In genomic region chr2:213429516-213429915, GRCh38 we compare ENCODE assay signal across 27 cellular contexts.
DNase-seq lines count a peak whose midpoint lies in the region; ATAC-seq and TF ChIP-seq lines count a peak whose summit lies in the region.
"Had no signal": no experiment of that assay in that cellular context is flagged by ENCODE, and none has a peak within 500 bp of the region (broad histone marks: within the 10 kb centered on the region; RNA-seq: fewer than 3 reads in every experiment).

No MANE protein-coding gene starts in this region.

- DNase-seq in MCF 10A (ENCODE audit: unreplicated experiment) = peak; percentile 2
- DNase-seq in breast epithelium (ENCODE audit: low spot score in 2 of 2) = no peak
- no peak for DNase-seq in RWPE2 (ENCODE audit: low spot score)
- peak; percentile 77 to 89 for DNase-seq in foreskin keratinocyte
- DNase-seq in NK-92 (lab: John Stamatoyannopoulos, UW; ENCODE audit: unreplicated experiment) = no peak
- no peak for DNase-seq in NCI-H2196 treated with DMSO at 0.1 percent for 48 hours (lab: John Stamatoyannopoulos, UW; ENCODE audit: unreplicated experiment)
- DNase-seq: activated CD4-positive, alpha-beta memory T cell treated with anti-CD3 and anti-CD28 coated beads, Interleukin-2, amount 10 ng/mL, durations not matched to agents 7 days and 5 days; activated CD4-positive, CD25-positive, alpha-beta regulatory T cell treated with anti-CD3 and anti-CD28 coated beads, Interleukin-2, amount 50 U/mL, for 72 hours; activated effector memory CD4-positive, alpha-beta T cell treated with Interleukin-2 at 50 U/mL for 16 hours; activated T-cell treated with anti-CD3 and anti-CD28 coated beads for 4 hours; AML-193; CD4-positive, alpha-beta memory T cell; colonic mucosa; DMS153; left cardiac atrium; MM.1S; NCI-H1417 treated with DMSO at 0.1 percent for 48 hours; NCI-H524; NK-92 treated with Interleukin-12 subunit alpha and Interleukin-12 subunit beta, amount 100 ng/mL, for 24 hours; stimulated activated CD8-positive, alpha-beta memory T cell treated with anti-CD3 and anti-CD28 coated beads, Interleukin-4, amount 100 ng/mL, for 48 hours had no signal

- peaks cover 10% of the 10 kb centered on the region for H3K4me1 Mint-ChIP-seq in MCF 10A (ENCODE audit: insufficient read depth, unreplicated experiment)
- H3K4me1 Mint-ChIP-seq: activated CD4-positive, alpha-beta memory T cell treated with anti-CD3 and anti-CD28 coated beads, Interleukin-2, amount 10 ng/mL, durations not matched to agents 7 days and 5 days; CD4-positive, alpha-beta memory T cell; IgD-negative memory B cell; memory B cell had no signal

- H3K27ac Mint-ChIP-seq in MCF 10A (ENCODE audit: low read depth, unreplicated experiment) = peak overlapping the region; percentile 81
- H3K27ac Mint-ChIP-seq: activated CD4-positive, alpha-beta memory T cell treated with anti-CD3 and anti-CD28 coated beads, Interleukin-2, amount 10 ng/mL, durations not matched to agents 7 days and 5 days; CD4-positive, alpha-beta memory T cell; IgD-negative memory B cell; memory B cell; type B pancreatic cell had no signal

- POLR2A ChIA-PET in MCF 10A (lab: Yijun Ruan, JAX) = interaction anchor here (0.7 kb wide), 1 partner anchor 182 kb away, joined by 4 read pairs; no protein-coding TSS in a partner anchor

- 76% methylated on average over 2 of the region's 2 CpGs; no CpG with 5 or more reads in 1 of the 2 donors for WGBS in gastroesophageal sphincter (ENCODE audit: low coverage in 1 of 2), 2 donors

- no TSS peak for BruUV-seq in MCF 10A (replicated peaks; lab: Mats Ljungman, UMichigan)

- H3K4me1 ChIP-seq in breast epithelium (no peaks in the 10 kb centered on the region), RWPE2 (ENCODE audit: insufficient read depth, poor library complexity, severe bottlenecking) (peaks cover 11% of the 10 kb centered on the region), foreskin keratinocyte (no peaks in the 10 kb centered on the region), gastroesophageal sphincter (no peaks in the 10 kb centered on the region)
- H3K4me1 ChIP-seq: colonic mucosa, prostate gland had no signal

- H3K27ac ChIP-seq in breast epithelium = no peak overlapping the region
- peak overlapping the region; percentile 25 for H3K27ac ChIP-seq in RWPE2 (ENCODE audit: poor library complexity, severe bottlenecking)
- H3K27ac ChIP-seq in foreskin keratinocyte = no peak overlapping the region
- H3K27ac ChIP-seq in gastroesophageal sphincter = no peak overlapping the region
- H3K27ac ChIP-seq: 22Rv1, colonic mucosa, prostate gland had no signal

- TF ChIP-seq CTCF in MCF 10A (IDR thresholded peaks at IDR 0.05; ENCODE audit: unreplicated experiment) (no peak), breast epithelium (IDR thresholded peaks at IDR 0.05) (no peak), RWPE2 (IDR thresholded peaks at IDR 0.05; ENCODE audit: poor library complexity, severe bottlenecking) (no peak), foreskin keratinocyte (conservative IDR thresholded peaks at IDR 0.05) (no peak), gastroesophageal sphincter (IDR thresholded peaks at IDR 0.05) (no peak)

- no peak for TF ChIP-seq POLR2A in breast epithelium (IDR thresholded peaks at IDR 0.05)
- TF ChIP-seq POLR2A in gastroesophageal sphincter (IDR thresholded peaks at IDR 0.05) = no peak

- no peak overlapping the region for H3K4me3 ChIP-seq in breast epithelium
- H3K4me3 ChIP-seq in RWPE2 (ENCODE audit: severe bottlenecking) = no peak overlapping the region
- H3K4me3 ChIP-seq in gastroesophageal sphincter = no peak overlapping the region
- H3K4me3 ChIP-seq: colonic mucosa, prostate gland had no signal

- H3K36me3 ChIP-seq in breast epithelium (no peaks in the 10 kb centered on the region), RWPE2 (ENCODE audit: low read depth) (0 out of 2 replicates have a peak, but pooled peaks cover 4% of the 10 kb centered on the region), gastroesophageal sphincter (no peaks in the 10 kb centered on the region)
- H3K36me3 ChIP-seq: colonic mucosa, prostate gland had no signal

- no peaks in the 10 kb centered on the region for H3K27me3 ChIP-seq in breast epithelium
- H3K27me3 ChIP-seq in RWPE2 (ENCODE audit: insufficient read depth, poor library complexity, severe bottlenecking) = no peaks in the 10 kb centered on the region
- no peaks in the 10 kb centered on the region for H3K27me3 ChIP-seq in foreskin keratinocyte
- H3K27me3 ChIP-seq in gastroesophageal sphincter = no peaks in the 10 kb centered on the region
- H3K27me3 ChIP-seq: colonic mucosa had no signal

- H3K9me3 ChIP-seq in breast epithelium (peaks cover 3 to 16% of the 10 kb centered on the region in 2 donors), RWPE2 (ENCODE audit: severe bottlenecking) (peaks cover 5% of the 10 kb centered on the region), gastroesophageal sphincter (peaks cover 0 to 26% (median 0%) of the 10 kb centered on the region in 3 donors)
- H3K9me3 ChIP-seq: colonic mucosa, prostate gland had no signal

- H3K9me3 Mint-ChIP-seq in MCF 10A (ENCODE audit: unreplicated experiment) = peaks cover 26% of the 10 kb centered on the region

- H3K27me3 Mint-ChIP-seq in MCF 10A (ENCODE audit: insufficient read depth, unreplicated experiment) = no peaks in the 10 kb centered on the region
- H3K27me3 Mint-ChIP-seq: activated CD4-positive, alpha-beta memory T cell treated with anti-CD3 and anti-CD28 coated beads, Interleukin-2, amount 10 ng/mL, durations not matched to agents 7 days and 5 days; CD4-positive, alpha-beta memory T cell; IgD-negative memory B cell; memory B cell; type B pancreatic cell had no signal

- ATAC-seq in RWPE2 (ENCODE audit: low read depth) (peak; percentile 97), foreskin keratinocyte (peak; percentile 99), HG03039 (IDR thresholded peaks at IDR 0.05; ENCODE audit: unreplicated experiment) (no peak), gastroesophageal sphincter (no peak)
- ATAC-seq: left cardiac atrium had no signal

- no peak overlapping the region for H3K4me3 Mint-ChIP-seq in MCF 10A (ENCODE audit: unreplicated experiment)
- H3K4me3 Mint-ChIP-seq: activated CD4-positive, alpha-beta memory T cell treated with anti-CD3 and anti-CD28 coated beads, Interleukin-2, amount 10 ng/mL, durations not matched to agents 7 days and 5 days; CD4-positive, alpha-beta memory T cell; IgD-negative memory B cell; memory B cell; type B pancreatic cell had no signal

- intact Hi-C loops in MCF 10A (cut with micrococcal nuclease) (no loop called here), breast epithelium (cut with DNase I; ENCODE audit: low total_unique reads) (no loop called here)

- CTCF ChIA-PET in MCF 10A (lab: Yijun Ruan, JAX) = no interaction called here

- no peak for TF ChIP-seq EP300 in gastroesophageal sphincter (IDR thresholded peaks at IDR 0.05)

- H3K36me3 Mint-ChIP-seq in MCF 10A (ENCODE audit: insufficient read depth, unreplicated experiment) = no peaks in the 10 kb centered on the region
- H3K36me3 Mint-ChIP-seq: IgD-negative memory B cell, memory B cell had no signal

Comparison
In these comparisons a context has a peak if more than half of its experiments do, and no peak if none do; other contexts are left out.
1. DNase-seq: peak in MCF 10A (single experiment) and foreskin keratinocyte (2 of 2); none in breast epithelium (0 of 2), RWPE2 (single experiment), NK-92 (single experiment) and NCI-H2196 treated with DMSO at 0.1 percent for 48 hours (single experiment).
2. ATAC-seq: peak in RWPE2 (single experiment) and foreskin keratinocyte (single experiment); none in HG03039 (single experiment) and gastroesophageal sphincter (single experiment).